ENCODE assay signal across 8 cellular contexts in the genomic region with DNA sequence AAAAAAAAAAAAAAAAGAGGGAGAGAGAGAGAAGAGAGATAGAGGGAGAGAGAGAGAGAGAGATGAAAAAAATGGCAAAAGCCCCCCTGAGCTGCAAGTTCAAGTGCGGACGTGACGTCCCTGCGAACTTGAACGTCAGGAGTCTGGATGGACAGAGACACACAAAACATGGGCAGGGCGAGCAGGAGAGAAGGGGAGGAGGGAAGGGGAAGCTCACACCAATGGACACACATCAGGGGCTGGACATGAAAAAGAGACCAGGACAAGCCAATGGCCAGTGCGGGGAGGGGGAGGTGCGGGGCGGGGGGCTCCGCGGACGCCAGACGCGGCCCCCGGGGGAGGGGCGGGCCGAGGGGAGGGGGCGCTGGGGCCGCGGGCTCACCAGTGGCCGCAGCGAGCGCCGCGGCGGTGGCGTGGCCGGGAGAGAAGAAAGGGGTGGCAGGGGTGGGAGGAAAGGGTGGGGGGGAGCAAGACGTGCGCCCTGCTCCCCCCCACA. TPM values are rescaled to one million over a fixed set of nuclear protein-coding genes. Genes with fewer than 3 reads are reported as not detected.
DNase-seq lines count a peak whose midpoint lies in the region; ATAC-seq and TF ChIP-seq lines count a peak whose summit lies in the region.

TSS of gene BCL11A (minus strand) at position 159 of the 496 bp plus-strand sequence. CDS start 384 bp downstream, outside the sequence.

- ATAC-seq in HG02852 (IDR thresholded peaks at IDR 0.05; ENCODE audit: unreplicated experiment): no peak

- peaks cover 0 to 3% of the 10 kb centered on the region in 2 donors for H3K27me3 ChIP-seq in esophagus (ENCODE audit: control insufficient read depth in 1 of 2, insufficient read depth in 2 of 2, low read length in 2 of 2)

- in situ Hi-C loops in GM18951 (cut with MboI; ENCODE audit: low sequenced_read_pairs, unreplicated experiment): loop anchor here (25.0 kb wide), 1 partner anchor 1791 kb away; no protein-coding TSS in a partner anchor

- 1 to 2% methylated on average over 14 to 30 of the region's 30 CpGs for WGBS in esophagus, 2 donors

- TF ChIP-seq POLR2A in GM18951 (IDR thresholded peaks at IDR 0.05; ENCODE audit: extremely low read depth, insufficient read depth, insufficient read length): peak; percentile 20

- DNase-seq in AG08396 (ENCODE audit: low spot score) (peak; percentile 50), NCI-H146 treated with DMSO at 0.1 percent for 48 hours (lab: John Stamatoyannopoulos, UW; ENCODE audit: unreplicated experiment) (peak; percentile 60), SW480 (ENCODE audit: low spot score) (peak; percentile 92), myocyte (ENCODE audit: low read depth) (peak; percentile 48), cerebellar nuclear complex (lab: John Stamatoyannopoulos, UW) (no peak)

- no peaks in the 10 kb centered on the region for H3K36me3 ChIP-seq in esophagus (ENCODE audit: control insufficient read depth in 2 of 2, insufficient read depth in 2 of 2, low read length in 1 of 2)

- peak within 1 kb of the TSS; percentile 62 to 82 for H3K4me3 ChIP-seq in esophagus (ENCODE audit: low read depth in 1 of 2, low read length in 2 of 2)

- peak within 1 kb of the TSS; percentile 81 to 93 for H3K27ac ChIP-seq in esophagus (ENCODE audit: low read depth in 2 of 2, low read length in 1 of 2)

- no peaks in the 10 kb centered on the region for H3K4me1 ChIP-seq in esophagus (ENCODE audit: control insufficient read depth in 2 of 2, insufficient read depth in 2 of 2, low read length in 1 of 2)

- H3K9me3 ChIP-seq in esophagus (ENCODE audit: control insufficient read depth in 2 of 2, insufficient read depth in 1 of 2, low read depth in 1 of 2, low read length in 1 of 2): no peaks in the 10 kb centered on the region

RNA-seq across cellular contexts. Expression of gene BCL11A, which starts in this region (rescaled TPM):
- 10 to 100 TPM in 1 of 2 donors, 1 to 10 TPM in 1; 8.6 to 25.5 TPM for polyA plus RNA-seq in esophagus
- 0.11 and 0.57 TPM in 2 replicates for total RNA-seq in myocyte
- polyA plus RNA-seq in myocyte (2012): 0.04 TPM

Comparison
In these comparisons a context has a peak if more than half of its experiments do, and no peak if none do; other contexts are left out.
1. Peak in DNase-seq in myocyte; RNA of the gene not detected or under 1 TPM.
2. DNase-seq: peak in AG08396 (single experiment), NCI-H146 treated with DMSO at 0.1 percent for 48 hours (single experiment) and SW480 (single experiment); none in cerebellar nuclear complex (0 of 2).